25 cellular contexts compared by ENCODE assay signal in genomic region chr15:79105141-79105540, GRCh38. TPM values are rescaled to one million over a fixed set of nuclear protein-coding genes. Genes with fewer than 3 reads are reported as not detected.
"Had no signal": no experiment of that assay in that cellular context is flagged by ENCODE, and none has a peak within 500 bp of the region (broad histone marks: within the 10 kb centered on the region; RNA-seq: fewer than 3 reads in every experiment).

No MANE protein-coding gene starts in this region.

- H3K4me2 ChIP-seq: neural progenitor cell, smooth muscle cell had no signal

- H3K36me3 ChIP-seq: gastrocnemius medialis, left lung, neural progenitor cell, prostate gland, right atrium auricular region, thoracic aorta, tibial nerve, upper lobe of left lung, uterus had no signal

- H3K36me3 Mint-ChIP-seq: naive thymus-derived CD4-positive, alpha-beta T cell; neural progenitor cell; stimulated activated effector memory CD8-positive, alpha-beta T cell treated with anti-CD3 and anti-CD28 coated beads, Interleukin-12 subunit alpha, Interleukin-12 subunit beta, amount 100 ng/mL, for 72 hours had no signal

- H3K27ac Mint-ChIP-seq: effector memory CD8-positive, alpha-beta T cell; naive thymus-derived CD4-positive, alpha-beta T cell; nephron; neural progenitor cell; stimulated activated effector memory CD8-positive, alpha-beta T cell treated with anti-CD3 and anti-CD28 coated beads, Interleukin-12 subunit alpha, Interleukin-12 subunit beta, amount 100 ng/mL, for 72 hours; stimulated activated naive CD8-positive, alpha-beta T cell treated with anti-CD3 and anti-CD28 coated beads, Interleukin-15, Interleukin-2, amounts not matched to agents 100 ng/mL and 50 ng/mL, for 24 hours had no signal

- H3K4me3 ChIP-seq: gastrocnemius medialis, left lung, neural progenitor cell, prostate gland, right atrium auricular region, smooth muscle cell, thoracic aorta, tibial nerve, upper lobe of left lung, uterus had no signal

- H2AFZ ChIP-seq: neural progenitor cell had no signal

- H3K9ac ChIP-seq: neural progenitor cell had no signal

- H3K9me3 ChIP-seq: gastrocnemius medialis, left lung, prostate gland, right atrium auricular region, thoracic aorta, tibial nerve, upper lobe of left lung, uterus had no signal

- H3K27me3 ChIP-seq: right atrium auricular region, upper lobe of left lung, uterus had no signal

- H3K27ac ChIP-seq: gastrocnemius medialis, left lung, neural progenitor cell, prostate gland, right atrium auricular region, thoracic aorta, tibial nerve, upper lobe of left lung, uterus had no signal

- ATAC-seq: effector memory CD8-positive, alpha-beta T cell; gastrocnemius medialis; left lung; naive thymus-derived CD4-positive, alpha-beta T cell; sciatic nerve; stimulated activated effector memory CD8-positive, alpha-beta T cell treated with anti-CD3 and anti-CD28 coated beads, Interleukin-12 subunit alpha, Interleukin-12 subunit beta, amount 100 ng/mL, for 72 hours had no signal

- DNase-seq: dermis blood vessel endothelial cell; effector memory CD8-positive, alpha-beta T cell; foreskin fibroblast; gastrocnemius medialis; kidney; left lung; mesenchymal stem cell; midbrain; naive thymus-derived CD4-positive, alpha-beta T cell; nucleus accumbens; stimulated activated CD4-positive, alpha-beta T cell treated with anti-CD3 and anti-CD28 coated beads, Interleukin-12 subunit alpha, Interleukin-12 subunit beta, amount 100 ng/mL, for 4 hours; stimulated activated CD4-positive, alpha-beta T cell treated with anti-CD3 and anti-CD28 coated beads, Interleukin-2, amount 100 ng/mL, for 24 hours; stimulated activated CD4-positive, alpha-beta T cell treated with anti-CD3 and anti-CD28 coated beads, Interleukin-4, amount 100 ng/mL, for 24 hours; upper lobe of left lung; uterus had no signal

- H3K4me3 Mint-ChIP-seq: effector memory CD8-positive, alpha-beta T cell; naive thymus-derived CD4-positive, alpha-beta T cell; nephron; neural progenitor cell; stimulated activated effector memory CD8-positive, alpha-beta T cell treated with anti-CD3 and anti-CD28 coated beads, Interleukin-12 subunit alpha, Interleukin-12 subunit beta, amount 100 ng/mL, for 72 hours; stimulated activated naive CD8-positive, alpha-beta T cell treated with anti-CD3 and anti-CD28 coated beads, Interleukin-15, Interleukin-2, amounts not matched to agents 100 ng/mL and 50 ng/mL, for 24 hours had no signal

- H3K4me1 Mint-ChIP-seq: nephron; neural progenitor cell; stimulated activated effector memory CD8-positive, alpha-beta T cell treated with anti-CD3 and anti-CD28 coated beads, Interleukin-12 subunit alpha, Interleukin-12 subunit beta, amount 100 ng/mL, for 72 hours had no signal

- H3K4me1 ChIP-seq: gastrocnemius medialis, left lung, neural progenitor cell, prostate gland, right atrium auricular region, tibial nerve, upper lobe of left lung, uterus had no signal

- H3K9me3 Mint-ChIP-seq: effector memory CD8-positive, alpha-beta T cell; neural progenitor cell; stimulated activated effector memory CD8-positive, alpha-beta T cell treated with anti-CD3 and anti-CD28 coated beads, Interleukin-12 subunit alpha, Interleukin-12 subunit beta, amount 100 ng/mL, for 72 hours; stimulated activated naive CD8-positive, alpha-beta T cell treated with anti-CD3 and anti-CD28 coated beads, Interleukin-15, Interleukin-2, amounts not matched to agents 100 ng/mL and 50 ng/mL, for 24 hours had no signal

RNA-seq across cellular contexts. Expression of gene RASGRF1, which starts 14.6 kb away (rescaled TPM):
- total RNA-seq: gastrocnemius medialis, thoracic aorta had no signal
